ENCODE assay signal across 1 cellular context in genomic region chr4:112747035-112747434, GRCh38.
TF ChIP-seq lines count a peak whose summit lies in the region.

No MANE protein-coding gene starts in this region.

TF ChIP-seq in H1, 55 proteins besides CTCF, POLR2A, EP300 and RAD21 (continued from another document):
- TF ChIP-seq CHD7 (IDR thresholded peaks at IDR 0.05; ENCODE audit: insufficient replicate concordance, low read length) (peak; percentile 46), KDM4A (IDR thresholded peaks at IDR 0.05; ENCODE audit: low read depth, low read length, severe bottlenecking) (no peak), PHF8 (conservative IDR thresholded peaks at IDR 0.05; ENCODE audit: low read depth, low read length) (no peak), NANOG (IDR thresholded peaks at IDR 0.05; ENCODE audit: insufficient read depth, low read depth, low read length, poor library complexity, severe bottlenecking) (no peak), POLR2AphosphoS5 (IDR thresholded peaks at IDR 0.05; ENCODE audit: low read depth, low read length) (no peak), ATF2 (IDR thresholded peaks at IDR 0.05; ENCODE audit: low read length) (peak; percentile 49; the same call in 1 of the 2 replicates), SP1 (IDR thresholded peaks at IDR 0.05; ENCODE audit: low read depth, low read length) (0 out of 2 replicates have a peak, but pooled peaks have one; percentile 9), SIX5 (IDR thresholded peaks at IDR 0.05; ENCODE audit: low read depth, low read length) (no peak), MAX (IDR thresholded peaks at IDR 0.05) (no peak), TCF12 (IDR thresholded peaks at IDR 0.05; ENCODE audit: low read depth, low read length) (no peak), USF2 (IDR thresholded peaks at IDR 0.05; ENCODE audit: low read length) (no peak), RXRA (IDR thresholded peaks at IDR 0.05; ENCODE audit: insufficient read depth, low read depth, low read length) (no peak), SP2 (IDR thresholded peaks at IDR 0.05; ENCODE audit: low read length) (no peak), HDAC2 (IDR thresholded peaks at IDR 0.05; ENCODE audit: borderline replicate concordance in 1 of 2, low read depth in 2 of 2, low read length in 2 of 2) (peak in 1 of 2 experiments; percentile 23; a peak in 1 of 4 replicates), GTF2F1 (IDR thresholded peaks at IDR 0.05; ENCODE audit: borderline replicate concordance, low read depth, low read length) (no peak), CEBPB (IDR thresholded peaks at IDR 0.05; ENCODE audit: low read depth, low read length) (no peak), KDM5A (IDR thresholded peaks at IDR 0.05; ENCODE audit: low read length) (no peak), JUND (IDR thresholded peaks at IDR 0.05; ENCODE audit: low read length) (peak; percentile 71; the same call in 1 of the 2 replicates)
